Comparison of ENCODE assay signal across 1 cellular context in the genomic region with DNA sequence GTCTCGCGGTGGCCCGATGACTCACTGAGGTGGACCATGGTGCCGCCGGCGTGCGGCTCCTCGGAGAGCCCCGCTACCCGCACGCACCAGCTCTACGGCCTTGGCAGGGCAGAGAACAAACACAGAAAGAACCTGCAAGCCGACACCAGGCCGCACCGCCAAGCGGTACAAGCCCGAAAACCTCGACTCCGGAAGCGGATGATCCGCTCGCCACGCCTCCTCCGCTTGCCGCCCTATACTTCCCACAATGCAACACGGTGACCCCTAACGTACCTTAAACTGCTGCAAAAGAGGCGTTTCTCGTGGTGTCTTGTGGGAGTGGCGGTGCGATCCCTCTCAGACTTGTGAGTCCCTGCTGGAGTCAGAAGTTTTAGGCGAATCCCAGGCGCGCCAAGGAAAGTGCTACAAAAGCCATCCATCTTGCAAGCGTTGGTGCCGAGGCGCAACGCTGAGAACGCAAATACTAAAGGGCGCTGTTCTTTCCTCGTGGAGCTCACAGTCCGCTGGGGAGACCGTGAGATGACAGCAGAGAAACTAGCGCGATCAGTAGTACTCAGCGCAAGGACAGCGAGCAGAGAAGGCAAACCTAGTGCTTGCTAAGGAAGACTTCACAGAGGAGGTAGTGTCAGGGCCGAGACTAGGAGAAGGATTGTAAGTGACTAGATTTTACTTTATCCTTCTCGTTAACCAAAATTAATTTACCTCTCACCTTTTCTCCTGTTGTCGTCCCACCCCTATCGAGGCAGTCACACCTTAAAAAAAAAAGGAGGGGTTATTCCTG.
TF ChIP-seq lines count a peak whose summit lies in the region.

Gene MRPS16, minus strand, starts transcription at position 200 of the 781 bp plus-strand sequence. Its CDS starts 162 bp downstream, at position 38.

TF ChIP-seq in GM23338, 12 proteins besides CTCF, POLR2A, EP300 and RAD21:
- no peak for TF ChIP-seq ZNF462 (CRISPR knock-in tag; IDR thresholded peaks at IDR 0.05)
- TF ChIP-seq STAT1 (IDR thresholded peaks at IDR 0.05; ENCODE audit: unreplicated experiment): no peak
- peak; percentile 95 for TF ChIP-seq NANOG (IDR thresholded peaks at IDR 0.05; ENCODE audit: borderline replicate concordance)
- no peak for TF ChIP-seq JUNB (IDR thresholded peaks at IDR 0.05; ENCODE audit: unreplicated experiment)
- TF ChIP-seq, protein P1, sequence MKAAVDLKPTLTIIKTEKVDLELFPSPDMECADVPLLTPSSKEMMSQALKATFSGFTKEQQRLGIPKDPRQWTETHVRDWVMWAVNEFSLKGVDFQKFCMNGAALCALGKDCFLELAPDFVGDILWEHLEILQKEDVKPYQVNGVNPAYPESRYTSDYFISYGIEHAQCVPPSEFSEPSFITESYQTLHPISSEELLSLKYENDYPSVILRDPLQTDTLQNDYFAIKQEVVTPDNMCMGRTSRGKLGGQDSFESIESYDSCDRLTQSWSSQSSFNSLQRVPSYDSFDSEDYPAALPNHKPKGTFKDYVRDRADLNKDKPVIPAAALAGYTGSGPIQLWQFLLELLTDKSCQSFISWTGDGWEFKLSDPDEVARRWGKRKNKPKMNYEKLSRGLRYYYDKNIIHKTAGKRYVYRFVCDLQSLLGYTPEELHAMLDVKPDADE (IDR thresholded peaks at IDR 0.05): peak; percentile 97
- no peak for TF ChIP-seq ZNF114 (CRISPR knock-in tag; IDR thresholded peaks at IDR 0.05)
- TF ChIP-seq CREB1 (CRISPR knock-in tag; IDR thresholded peaks at IDR 0.05; ENCODE audit: low read depth): peak; percentile 47; the same call in 1 of the 2 replicates
- no peak for TF ChIP-seq ZNF331 (CRISPR knock-in tag; IDR thresholded peaks at IDR 0.05; ENCODE audit: low read depth)
- peak; percentile 19 for TF ChIP-seq REST (IDR thresholded peaks at IDR 0.05; ENCODE audit: unreplicated experiment)
- peak; percentile 98 for TF ChIP-seq POLR2AphosphoS5 (IDR thresholded peaks at IDR 0.05; ENCODE audit: low read depth)
- TF ChIP-seq EZH2phosphoT487 (IDR thresholded peaks at IDR 0.05; ENCODE audit: unreplicated experiment): no peak
- no peak for TF ChIP-seq EZH2 (IDR thresholded peaks at IDR 0.05; ENCODE audit: low read depth, unreplicated experiment)
